ENCODE assay signal across 1 cellular context in the genomic region with DNA sequence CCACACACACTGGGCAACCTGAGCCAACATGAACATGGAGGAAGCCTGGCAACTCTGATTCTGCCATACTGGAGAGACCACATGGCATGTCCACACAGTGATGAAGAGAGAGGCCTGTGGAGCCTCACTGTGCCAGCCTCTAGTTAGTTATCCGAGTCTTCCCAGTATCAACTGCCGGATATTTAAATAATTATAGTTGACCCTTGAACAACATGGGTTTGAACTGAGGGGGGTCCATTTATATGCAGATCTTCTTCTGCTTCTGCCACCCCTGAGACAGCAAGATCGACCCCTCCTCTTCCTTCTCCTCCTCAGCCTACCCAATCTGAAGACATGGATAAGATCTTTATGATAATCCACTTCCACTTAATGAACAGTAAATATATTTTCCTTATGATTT.
TF ChIP-seq lines count a peak whose summit lies in the region.

No MANE protein-coding gene starts in this region.

TF ChIP-seq in IMR-90, 13 proteins besides CTCF, POLR2A, EP300 and RAD21:
- TF ChIP-seq, protein P1, sequence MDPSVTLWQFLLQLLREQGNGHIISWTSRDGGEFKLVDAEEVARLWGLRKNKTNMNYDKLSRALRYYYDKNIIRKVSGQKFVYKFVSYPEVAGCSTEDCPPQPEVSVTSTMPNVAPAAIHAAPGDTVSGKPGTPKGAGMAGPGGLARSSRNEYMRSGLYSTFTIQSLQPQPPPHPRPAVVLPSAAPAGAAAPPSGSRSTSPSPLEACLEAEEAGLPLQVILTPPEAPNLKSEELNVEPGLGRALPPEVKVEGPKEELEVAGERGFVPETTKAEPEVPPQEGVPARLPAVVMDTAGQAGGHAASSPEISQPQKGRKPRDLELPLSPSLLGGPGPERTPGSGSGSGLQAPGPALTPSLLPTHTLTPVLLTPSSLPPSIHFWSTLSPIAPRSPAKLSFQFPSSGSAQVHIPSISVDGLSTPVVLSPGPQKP (IDR thresholded peaks at IDR 0.05; ENCODE audit: borderline replicate concordance, low read depth, low read length) = no peak
- no peak for TF ChIP-seq CEBPB (IDR thresholded peaks at IDR 0.05; ENCODE audit: low read depth, low read length)
- no peak for TF ChIP-seq USF2 (IDR thresholded peaks at IDR 0.05; ENCODE audit: low read depth, low read length)
- no peak for TF ChIP-seq MXI1 (IDR thresholded peaks at IDR 0.05; ENCODE audit: borderline replicate concordance, low read depth, low read length)
- TF ChIP-seq MAZ (IDR thresholded peaks at IDR 0.05; ENCODE audit: borderline replicate concordance, low read depth, low read length) = no peak
- no peak for TF ChIP-seq MAFK (IDR thresholded peaks at IDR 0.05; ENCODE audit: low read depth, low read length)
- TF ChIP-seq FOS (IDR thresholded peaks at IDR 0.05; ENCODE audit: low read depth, low read length) = no peak
- no peak for TF ChIP-seq CHD1 (IDR thresholded peaks at IDR 0.05; ENCODE audit: low read depth, low read length)
- no peak for TF ChIP-seq SMC3 (IDR thresholded peaks at IDR 0.05; ENCODE audit: low read depth, low read length)
- TF ChIP-seq RCOR1 (IDR thresholded peaks at IDR 0.05; ENCODE audit: insufficient replicate concordance, low read length) = no peak
- TF ChIP-seq RFX5 (IDR thresholded peaks at IDR 0.05; ENCODE audit: low read depth, low read length) = no peak
- no peak for TF ChIP-seq NFE2L2 (IDR thresholded peaks at IDR 0.05; ENCODE audit: low read depth, low read length)
- TF ChIP-seq BHLHE40 (IDR thresholded peaks at IDR 0.05; ENCODE audit: low read depth, low read length) = no peak
